In the genomic region with DNA sequence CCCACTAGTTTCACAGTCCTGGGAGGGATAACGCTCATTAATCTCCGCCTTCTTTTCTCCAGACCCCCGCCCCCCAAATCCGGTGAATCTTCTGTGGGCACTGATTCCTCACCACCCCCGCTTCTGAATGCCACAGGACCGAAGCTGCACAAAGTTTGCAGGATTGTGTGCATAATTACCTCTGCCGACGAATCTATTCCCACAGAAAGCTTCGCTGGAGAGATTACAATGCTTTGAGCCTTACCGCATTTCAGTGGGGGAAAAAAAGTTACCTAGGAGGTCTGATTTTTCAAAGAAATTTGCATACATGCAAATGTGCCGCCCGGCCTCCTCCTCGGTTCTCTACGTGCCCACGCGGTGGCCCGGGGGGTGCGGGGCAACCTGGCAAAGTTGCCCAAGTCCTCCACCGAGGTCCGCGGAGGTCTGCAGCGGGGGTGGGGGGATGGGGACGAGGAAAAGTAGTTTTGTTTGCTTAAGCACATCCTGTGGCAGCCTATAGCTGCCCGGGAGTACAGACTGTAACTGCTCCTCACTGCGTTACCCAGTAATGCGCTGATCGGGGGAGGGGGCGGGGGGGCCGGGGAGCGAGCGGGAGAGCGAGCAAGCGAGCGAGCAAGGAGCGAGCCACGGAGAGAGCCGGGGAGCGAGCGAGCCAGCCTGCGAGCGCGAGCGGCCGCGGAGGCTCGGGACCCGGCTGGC, we compare ENCODE assay signal across 8 cellular contexts.
DNase-seq lines count a peak whose midpoint lies in the region; ATAC-seq and TF ChIP-seq lines count a peak whose summit lies in the region.

No MANE protein-coding gene starts in this region.

- H3K4me3 ChIP-seq in GM12865 (ENCODE audit: low read depth, low read length) (peak overlapping the region; percentile 7; the same call in 1 of the 2 replicates), mucosa of stomach (ENCODE audit: low read length) (peak overlapping the region; percentile 76), subcutaneous abdominal adipose tissue (ENCODE audit: low read depth in 1 of 5, low read length in 5 of 5) (peak overlapping the region; percentile 74 to 93 (median 81))

- H3K27ac ChIP-seq in epithelial cell of prostate (peak overlapping the region; percentile 73), subcutaneous abdominal adipose tissue (ENCODE audit: low read depth, low read length) (peak overlapping the region; percentile 66)

- TF ChIP-seq CTCF in GM12865 (IDR thresholded peaks at IDR 0.05; ENCODE audit: insufficient read depth, low read depth, low read length, missing control alignments): no peak

- no peaks in the 10 kb centered on the region for H3K27me3 ChIP-seq in mucosa of stomach (ENCODE audit: control insufficient read depth, insufficient read depth, low read length)
- H3K27me3 ChIP-seq in subcutaneous abdominal adipose tissue (ENCODE audit: control insufficient read depth in 5 of 5, insufficient read depth in 4 of 5, low read length in 5 of 5): no peaks in the 10 kb centered on the region

- no peaks in the 10 kb centered on the region for H3K36me3 ChIP-seq in mucosa of stomach (ENCODE audit: control insufficient read depth, insufficient read depth, low read length)
- H3K36me3 ChIP-seq in subcutaneous abdominal adipose tissue (ENCODE audit: control insufficient read depth in 5 of 5, insufficient read depth in 5 of 5, low read length in 5 of 5): no peaks in the 10 kb centered on the region

- DNase-seq in GM12865 (ENCODE audit: low read depth) (no peak), NCI-H510A (lab: John Stamatoyannopoulos, UW) (peak; percentile 64), activated T-cell treated with anti-CD3 and anti-CD28 coated beads for 48 hours (ENCODE audit: low read depth) (peak; percentile 48), epithelial cell of prostate (ENCODE audit: low read depth, low spot score) (no peak), OCI-M2 (lab: John Stamatoyannopoulos, UW; ENCODE audit: unreplicated experiment) (no peak)

- H3K4me1 ChIP-seq in mucosa of stomach (ENCODE audit: control insufficient read depth, insufficient read depth, low read length): peaks cover 30% of the 10 kb centered on the region
- peaks cover 8 to 63% (median 60%) of the 10 kb centered on the region in 5 donors for H3K4me1 ChIP-seq in subcutaneous abdominal adipose tissue (ENCODE audit: control insufficient read depth in 5 of 5, insufficient read depth in 5 of 5, low read length in 5 of 5)

- H3K9me3 ChIP-seq in mucosa of stomach (ENCODE audit: control insufficient read depth, low read length) (no peaks in the 10 kb centered on the region), subcutaneous abdominal adipose tissue (ENCODE audit: control insufficient read depth in 5 of 5, low read length in 5 of 5) (no peaks in the 10 kb centered on the region)

- H3K9ac ChIP-seq in mucosa of stomach (ENCODE audit: low read length): peak overlapping the region; percentile 56
- peak overlapping the region; percentile 21 to 71 (median 52) for H3K9ac ChIP-seq in subcutaneous abdominal adipose tissue (ENCODE audit: low read length in 5 of 5)

- ATAC-seq in HG02840 (IDR thresholded peaks at IDR 0.05; ENCODE audit: low FRiP score, unreplicated experiment): no peak

Comparison
In these comparisons a context has a peak if more than half of its experiments do, and no peak if none do; other contexts are left out.
1. DNase-seq: peak in NCI-H510A (single experiment) and activated T-cell treated with anti-CD3 and anti-CD28 coated beads for 48 hours (single experiment); none in GM12865 (single experiment), epithelial cell of prostate (single experiment) and OCI-M2 (single experiment).
2. H3K4me3 ChIP-seq: peak in every context shown above with its lines; median percentile 81 in subcutaneous abdominal adipose tissue; 76 in mucosa of stomach; 7 in GM12865.